Comparison of ENCODE assay signal across 7 cellular contexts in genomic region chr4:143186634-143187033, GRCh38. TPM values are rescaled to one million over a fixed set of nuclear protein-coding genes. Genes with fewer than 3 reads are reported as not detected.
DNase-seq lines count a peak whose midpoint lies in the region; ATAC-seq and TF ChIP-seq lines count a peak whose summit lies in the region.

No MANE protein-coding gene starts in this region.

- no peaks in the 10 kb centered on the region for H3K36me3 ChIP-seq in iPS-15b (ENCODE audit: control insufficient read depth, insufficient read depth, low read length)

- H3K36me3 Mint-ChIP-seq in stimulated activated memory B cell treated with anti-CD40 and anti-IgM and Interleukin-4, amounts not matched to agents 10 μg/mL and 1 μg/mL and 100 μg/mL, for 72 hours: peaks cover 37% of the 10 kb centered on the region

- H3K27me3 Mint-ChIP-seq in stimulated activated memory B cell treated with anti-CD40 and anti-IgM and Interleukin-4, amounts not matched to agents 10 μg/mL and 1 μg/mL and 100 μg/mL, for 72 hours: no peaks in the 10 kb centered on the region

- no peaks in the 10 kb centered on the region for H3K9me3 Mint-ChIP-seq in stimulated activated memory B cell treated with anti-CD40 and anti-IgM and Interleukin-4, amounts not matched to agents 10 μg/mL and 1 μg/mL and 100 μg/mL, for 72 hours

- peaks cover 65% of the 10 kb centered on the region for H3K4me1 Mint-ChIP-seq in stimulated activated memory B cell treated with anti-CD40 and anti-IgM and Interleukin-4, amounts not matched to agents 10 μg/mL and 1 μg/mL and 100 μg/mL, for 72 hours

- no peaks in the 10 kb centered on the region for H3K27me3 ChIP-seq in iPS-15b (ENCODE audit: control insufficient read depth, insufficient read depth, low read length)

- H3K27ac Mint-ChIP-seq in stimulated activated memory B cell treated with anti-CD40 and anti-IgM and Interleukin-4, amounts not matched to agents 10 μg/mL and 1 μg/mL and 100 μg/mL, for 72 hours: peak overlapping the region; percentile 88

- H3K4me1 ChIP-seq in iPS-15b (ENCODE audit: control insufficient read depth, insufficient read depth, low read length): no peaks in the 10 kb centered on the region

- H3K4me3 ChIP-seq in WI38 (ENCODE audit: low read depth, low read length): peak overlapping the region; percentile 91
- H3K4me3 ChIP-seq in iPS-15b (ENCODE audit: low read depth, low read length): peak overlapping the region; percentile 93

- no peaks in the 10 kb centered on the region for H3K9me3 ChIP-seq in iPS-15b (ENCODE audit: control insufficient read depth, insufficient read depth, low read length)

- no peak overlapping the region for H3K9ac ChIP-seq in iPS-15b (ENCODE audit: low read depth, low read length)

- no peak for TF ChIP-seq CTCF in WI38 (IDR thresholded peaks at IDR 0.05; ENCODE audit: low read depth, low read length)

- ATAC-seq in stimulated activated memory B cell treated with anti-CD40 and anti-IgM and Interleukin-4, amounts not matched to agents 10 μg/mL and 1 μg/mL and 100 μg/mL, for 72 hours: no peak
- ATAC-seq in HG03159 (IDR thresholded peaks at IDR 0.05; ENCODE audit: unreplicated experiment) (no peak), GM18511 (IDR thresholded peaks at IDR 0.05; ENCODE audit: unreplicated experiment) (no peak)

- peak; percentile 33 for DNase-seq in HT-29 (ENCODE audit: low spot score)
- no peak for DNase-seq in NCI-H2196 treated with DMSO at 0.1 percent for 48 hours (lab: John Stamatoyannopoulos, UW; ENCODE audit: unreplicated experiment)

- H3K4me3 Mint-ChIP-seq in stimulated activated memory B cell treated with anti-CD40 and anti-IgM and Interleukin-4, amounts not matched to agents 10 μg/mL and 1 μg/mL and 100 μg/mL, for 72 hours: peak overlapping the region; percentile 100

RNA-seq across cellular contexts. Expression of gene USP38, which starts 1.9 kb away (rescaled TPM):
- total RNA-seq in HT-29 (2014; rRNA removed; shearing (Covaris generic)): 21.1 and 21.2 TPM in 2 replicates
